In the genomic region with DNA sequence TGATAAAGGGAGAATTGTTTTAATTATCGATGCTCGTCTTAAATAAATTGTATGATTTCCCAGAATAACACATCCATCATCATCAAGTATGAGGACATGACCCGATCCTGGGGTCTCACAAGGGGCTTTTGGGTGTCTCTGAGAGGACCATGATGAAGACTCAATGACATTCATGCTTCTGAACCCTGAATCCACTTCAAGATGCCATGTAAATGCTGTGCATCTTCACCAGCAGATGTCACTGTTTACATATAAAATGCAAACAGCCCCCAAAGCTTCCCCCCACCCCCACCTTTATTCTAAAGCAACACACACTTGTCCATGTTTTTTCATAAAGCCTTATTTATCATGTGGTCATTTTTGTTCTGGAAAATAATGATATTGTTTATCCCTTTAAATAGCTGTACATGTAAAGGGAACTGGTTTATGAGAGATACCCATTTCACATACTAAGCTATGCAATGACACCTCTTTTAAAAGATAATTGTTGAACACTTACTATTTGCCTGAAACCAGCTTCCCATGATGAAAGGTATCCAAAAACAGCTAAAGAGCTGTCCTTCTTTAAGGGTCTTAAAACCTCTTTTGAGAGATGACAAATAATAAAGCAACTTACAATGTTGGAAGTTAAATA, we compare ENCODE assay signal across 10 cellular contexts.
DNase-seq lines count a peak whose midpoint lies in the region; ATAC-seq, FAIRE-seq and TF ChIP-seq lines count a peak whose summit lies in the region.
"Had no signal": no experiment of that assay in that cellular context is flagged by ENCODE, and none has a peak within 500 bp of the region (broad histone marks: within the 10 kb centered on the region; RNA-seq: fewer than 3 reads in every experiment).

No MANE protein-coding gene starts in this region.

- no peaks in the 10 kb centered on the region for H3K4me1 ChIP-seq in kidney (ENCODE audit: control insufficient read depth in 1 of 2, insufficient read depth in 1 of 2, low read depth in 1 of 2, low read length in 2 of 2)

- H3K27me3 ChIP-seq in MG63: no peaks in the 10 kb centered on the region

- in situ Hi-C loops in Caki2 (cut with HindIII; ENCODE audit: low pct_unique_long_range_greater_than_20kb, low sequenced_read_pairs): no loop called here

- DNase-seq in Caki2 (ENCODE audit: low read depth): peak; percentile 20
- peak; percentile 40 for DNase-seq in HFFc6
- DNase-seq in amniotic stem cell (lab: John Stamatoyannopoulos, UW): peak; percentile 29
- DNase-seq in kidney: no peak
- DNase-seq in MG63: no peak
- DNase-seq in Calu3: no peak
- DNase-seq in NCI-H128 (lab: John Stamatoyannopoulos, UW; ENCODE audit: unreplicated experiment): no peak

- ATAC-seq in GM19351 (IDR thresholded peaks at IDR 0.05; ENCODE audit: unreplicated experiment): no peak

- no TSS peak for BruUV-seq in Calu3 (replicated peaks; lab: Mats Ljungman, UMichigan)

- H3K9me3 Mint-ChIP-seq in HFFc6 (0 out of 2 replicates have a peak, but pooled peaks cover 4% of the 10 kb centered on the region), Calu3 (ENCODE audit: low read depth, unreplicated experiment) (peaks cover 1% of the 10 kb centered on the region)

- H3K4me3 Mint-ChIP-seq in HFFc6 (no peak overlapping the region), Calu3 (ENCODE audit: low read depth, unreplicated experiment) (no peak overlapping the region)
- H3K4me3 Mint-ChIP-seq: memory B cell had no signal

- H3K36me3 ChIP-seq in kidney (ENCODE audit: control insufficient read depth in 1 of 2, insufficient read depth in 2 of 2, low read length in 2 of 2): no peaks in the 10 kb centered on the region
- no peaks in the 10 kb centered on the region for H3K36me3 ChIP-seq in MG63

- H3K9me3 ChIP-seq in kidney (ENCODE audit: control insufficient read depth in 1 of 2, low read length in 2 of 2): no peaks in the 10 kb centered on the region
- H3K9me3 ChIP-seq in MG63: no peaks in the 10 kb centered on the region

- no peak overlapping the region for H3K9ac ChIP-seq in kidney (ENCODE audit: low read length in 2 of 2)

- CTCF ChIA-PET in Calu3 (lab: Charles Lee): no interaction called here

- H3K27me3 Mint-ChIP-seq in HFFc6 (ENCODE audit: insufficient read depth) (peaks cover 12% of the 10 kb centered on the region), Calu3 (ENCODE audit: unreplicated experiment) (no peaks in the 10 kb centered on the region)

- intact Hi-C loops in kidney (cut with DNase I) (no loop called here), Calu3 (cut with micrococcal nuclease; ENCODE audit: unreplicated experiment) (no loop called here)

- H3K36me3 Mint-ChIP-seq in HFFc6 (ENCODE audit: low read depth) (peaks cover 5% of the 10 kb centered on the region; the same call in 1 of the 2 replicates), Calu3 (ENCODE audit: insufficient read depth, unreplicated experiment) (no peaks in the 10 kb centered on the region)
- H3K36me3 Mint-ChIP-seq: memory B cell had no signal

- H3K27ac ChIP-seq in kidney (ENCODE audit: low read depth in 2 of 2, low read length in 2 of 2): no peak overlapping the region
- H3K27ac ChIP-seq: SK-N-MC had no signal

- H3K27ac Mint-ChIP-seq in HFFc6 (no peak overlapping the region), Calu3 (ENCODE audit: unreplicated experiment) (no peak overlapping the region)
- H3K27ac Mint-ChIP-seq: memory B cell had no signal

- H3K4me1 Mint-ChIP-seq in HFFc6 (ENCODE audit: low read depth): peaks cover 42% of the 10 kb centered on the region
- H3K4me1 Mint-ChIP-seq in Calu3 (ENCODE audit: low read depth, unreplicated experiment): no peaks in the 10 kb centered on the region
- H3K4me1 Mint-ChIP-seq: memory B cell had no signal

- FAIRE-seq in kidney (lab: Jason Lieb, UNC): no peak

- H3K4me3 ChIP-seq in kidney (ENCODE audit: low read length in 2 of 2): no peak overlapping the region
- no peak overlapping the region for H3K4me3 ChIP-seq in MG63
- H3K4me3 ChIP-seq: SK-N-MC had no signal

- TF ChIP-seq CTCF in HFFc6 (IDR thresholded peaks at IDR 0.05) (peak; percentile 89), kidney (IDR thresholded peaks at IDR 0.05; ENCODE audit: borderline replicate concordance, extremely low read depth, insufficient read depth) (peak; percentile 60), Calu3 (IDR thresholded peaks at IDR 0.05; ENCODE audit: unreplicated experiment) (no peak)

Comparison
In these comparisons a context has a peak if more than half of its experiments do, and no peak if none do; other contexts are left out.
1. DNase-seq: peak in Caki2 (single experiment), HFFc6 (single experiment) and amniotic stem cell (single experiment); none in kidney (single experiment), MG63 (single experiment), Calu3 (single experiment) and NCI-H128 (single experiment).